In genomic region chr10:12625393-12626023, GRCh38 we compare ENCODE assay signal across 19 cellular contexts.
DNase-seq lines count a peak whose midpoint lies in the region; ATAC-seq, FAIRE-seq and TF ChIP-seq lines count a peak whose summit lies in the region.
"Had no signal": no experiment of that assay in that cellular context is flagged by ENCODE, and none has a peak within 500 bp of the region (broad histone marks: within the 10 kb centered on the region; RNA-seq: fewer than 3 reads in every experiment).

No MANE protein-coding gene starts in this region.

- DNase-seq in activated CD8-positive, alpha-beta memory T cell treated with anti-CD3 and anti-CD28 coated beads, Interleukin-2, amount 10 ng/mL, durations not matched to agents 7 days and 5 days, result peak; percentile 23
- DNase-seq in activated CD8-positive, alpha-beta memory T cell treated with anti-CD3 and anti-CD28 coated beads, Interleukin-2, amount 50 U/mL, for 48 hours, result no peak
- DNase-seq in astrocyte (ENCODE audit: low read depth), result no peak
- no peak for DNase-seq in progenitor cell of endocrine pancreas (ENCODE audit: low spot score, unreplicated experiment)
- no peak for DNase-seq in DMS79 (lab: John Stamatoyannopoulos, UW)
- DNase-seq: 8988T; CD4-positive, alpha-beta memory T cell; DMS153; DMS79 treated with DMSO at 0.1 percent for 48 hours; GF-D8; GOT3; H7; HFFc6 had no signal

- no peak overlapping the region for H3K4me3 Mint-ChIP-seq in activated CD8-positive, alpha-beta memory T cell treated with anti-CD3 and anti-CD28 coated beads, Interleukin-2, amount 10 ng/mL, durations not matched to agents 7 days and 5 days
- no peak overlapping the region for H3K4me3 Mint-ChIP-seq in astrocyte (ENCODE audit: unreplicated experiment)
- H3K4me3 Mint-ChIP-seq in progenitor cell of endocrine pancreas (ENCODE audit: low read depth), result no peak overlapping the region
- H3K4me3 Mint-ChIP-seq: CD14-positive monocyte; CD4-positive, alpha-beta memory T cell; HFFc6 had no signal

- ATAC-seq in activated CD8-positive, alpha-beta memory T cell treated with anti-CD3 and anti-CD28 coated beads, Interleukin-2, amount 10 ng/mL, durations not matched to agents 7 days and 5 days, result no peak
- ATAC-seq in GM21723 (IDR thresholded peaks at IDR 0.05; ENCODE audit: unreplicated experiment), result no peak
- ATAC-seq: HCT116, HepG2 had no signal

- H4K20me1 ChIP-seq in astrocyte (ENCODE audit: insufficient read depth, low read length) (peaks cover 20% of the 10 kb centered on the region), neural cell (ENCODE audit: insufficient read depth) (no peaks in the 10 kb centered on the region)
- H4K20me1 ChIP-seq: BLaER1 had no signal

- no peak overlapping the region for H3K27ac ChIP-seq in astrocyte (ENCODE audit: low read depth, low read length)
- no peak overlapping the region for H3K27ac ChIP-seq in neural cell (ENCODE audit: low read length)
- H3K27ac ChIP-seq: BLaER1 had no signal

- peaks cover 8% of the 10 kb centered on the region for H3K4me1 Mint-ChIP-seq in activated CD8-positive, alpha-beta memory T cell treated with anti-CD3 and anti-CD28 coated beads, Interleukin-2, amount 10 ng/mL, durations not matched to agents 7 days and 5 days
- H3K4me1 Mint-ChIP-seq in astrocyte (ENCODE audit: low read depth, unreplicated experiment) (peaks cover 8% of the 10 kb centered on the region), progenitor cell of endocrine pancreas (ENCODE audit: low read depth) (peaks cover 8% of the 10 kb centered on the region)
- H3K4me1 Mint-ChIP-seq: CD14-positive monocyte had no signal

- TF ChIP-seq CTCF in astrocyte (IDR thresholded peaks at IDR 0.05; ENCODE audit: insufficient read depth, low read depth, low read length) (no peak), neural cell (IDR thresholded peaks at IDR 0.05; ENCODE audit: poor library complexity, severe bottlenecking) (no peak), progenitor cell of endocrine pancreas (IDR thresholded peaks at IDR 0.05; ENCODE audit: unreplicated experiment) (no peak)

- no peaks in the 10 kb centered on the region for H3F3A ChIP-seq in neural cell (ENCODE audit: insufficient read depth, low read length, poor library complexity, severe bottlenecking)

- H3K9me3 Mint-ChIP-seq in activated CD8-positive, alpha-beta memory T cell treated with anti-CD3 and anti-CD28 coated beads, Interleukin-2, amount 10 ng/mL, durations not matched to agents 7 days and 5 days (ENCODE audit: low read depth), result no peaks in the 10 kb centered on the region
- H3K9me3 Mint-ChIP-seq in astrocyte (ENCODE audit: unreplicated experiment) (peaks cover 5% of the 10 kb centered on the region), progenitor cell of endocrine pancreas (ENCODE audit: low read depth) (no peaks in the 10 kb centered on the region)
- H3K9me3 Mint-ChIP-seq: HFFc6 had no signal

- peaks cover 2% of the 10 kb centered on the region for H3K36me3 Mint-ChIP-seq in activated CD8-positive, alpha-beta memory T cell treated with anti-CD3 and anti-CD28 coated beads, Interleukin-2, amount 10 ng/mL, durations not matched to agents 7 days and 5 days
- H3K36me3 Mint-ChIP-seq in astrocyte (ENCODE audit: low read depth, unreplicated experiment) (no peaks in the 10 kb centered on the region), progenitor cell of endocrine pancreas (ENCODE audit: insufficient read depth) (no peaks in the 10 kb centered on the region)
- H3K36me3 Mint-ChIP-seq: CD14-positive monocyte had no signal

- peak; percentile 56 for TF ChIP-seq EP300 in neural cell (conservative IDR thresholded peaks at IDR 0.05; ENCODE audit: poor library complexity, severe bottlenecking)

- H3K79me2 ChIP-seq in astrocyte (ENCODE audit: insufficient read depth, low read length), result peaks cover 8% of the 10 kb centered on the region
- H3K79me2 ChIP-seq in neural cell (replicated peaks; ENCODE audit: insufficient read depth, low read length), result no peaks in the 10 kb centered on the region

- CTCF ChIA-PET in activated CD8-positive, alpha-beta memory T cell treated with anti-CD3 and anti-CD28 coated beads, Interleukin-2, amount 10 ng/mL, durations not matched to agents 7 days and 5 days (lab: Charles Lee), result no interaction called here

- FAIRE-seq in astrocyte (lab: Jason Lieb, UNC), result no peak
- FAIRE-seq: HepG2 had no signal

- no peak overlapping the region for H3K27ac Mint-ChIP-seq in activated CD8-positive, alpha-beta memory T cell treated with anti-CD3 and anti-CD28 coated beads, Interleukin-2, amount 10 ng/mL, durations not matched to agents 7 days and 5 days
- H3K27ac Mint-ChIP-seq in astrocyte (ENCODE audit: unreplicated experiment) (peak overlapping the region; percentile 45), progenitor cell of endocrine pancreas (peak overlapping the region; percentile 61)
- H3K27ac Mint-ChIP-seq: CD14-positive monocyte, HFFc6 had no signal

- H3K4me3 ChIP-seq in astrocyte (ENCODE audit: insufficient read depth, low read depth, low read length) (no peak overlapping the region), neural cell (ENCODE audit: low read length) (no peak overlapping the region)
- H3K4me3 ChIP-seq: BLaER1 had no signal

- no peaks in the 10 kb centered on the region for H3K27me3 Mint-ChIP-seq in activated CD8-positive, alpha-beta memory T cell treated with anti-CD3 and anti-CD28 coated beads, Interleukin-2, amount 10 ng/mL, durations not matched to agents 7 days and 5 days
- H3K27me3 Mint-ChIP-seq in astrocyte (ENCODE audit: low read depth, unreplicated experiment) (peaks cover 7% of the 10 kb centered on the region), progenitor cell of endocrine pancreas (no peaks in the 10 kb centered on the region)
- H3K27me3 Mint-ChIP-seq: CD4-positive, alpha-beta memory T cell had no signal

- H3K36me3 ChIP-seq in astrocyte (ENCODE audit: insufficient read depth, low read length) (no peaks in the 10 kb centered on the region), neural cell (ENCODE audit: insufficient read depth, low read length) (no peaks in the 10 kb centered on the region)
- H3K36me3 ChIP-seq: BLaER1 had no signal

- no peaks in the 10 kb centered on the region for H3K9me2 ChIP-seq in neural cell (ENCODE audit: insufficient read depth, low read length)

- no peak for TF ChIP-seq RAD21 in neural cell (conservative IDR thresholded peaks at IDR 0.05)

- H3K4me1 ChIP-seq in astrocyte (ENCODE audit: insufficient read depth, low read length), result no peaks in the 10 kb centered on the region

- H3K9ac ChIP-seq in astrocyte (ENCODE audit: low read length) (no peak overlapping the region), neural cell (ENCODE audit: low read length) (no peak overlapping the region)
- H3K9ac ChIP-seq: BLaER1 had no signal

- H2AFZ ChIP-seq in astrocyte (ENCODE audit: low read depth, low read length) (no peak overlapping the region), neural cell (ENCODE audit: low read depth, low read length) (no peak overlapping the region)

- no peak overlapping the region for H3K4me2 ChIP-seq in astrocyte (ENCODE audit: low read length)
- H3K4me2 ChIP-seq in neural cell (ENCODE audit: low read length), result no peak overlapping the region
- H3K4me2 ChIP-seq: BLaER1 had no signal

- H3K9me3 ChIP-seq in astrocyte (ENCODE audit: insufficient read depth, low read depth, low read length), result no peaks in the 10 kb centered on the region
- no peaks in the 10 kb centered on the region for H3K9me3 ChIP-seq in neural cell (ENCODE audit: low read length)

- H3K27me3 ChIP-seq in astrocyte (ENCODE audit: insufficient read depth, low read length), result no peaks in the 10 kb centered on the region
- H3K27me3 ChIP-seq in neural cell (ENCODE audit: insufficient read depth, low read depth, low read length), result no peaks in the 10 kb centered on the region
- H3K27me3 ChIP-seq: BLaER1 had no signal

TF ChIP-seq in neural cell, 6 proteins besides CTCF, POLR2A, EP300 and RAD21:
- TF ChIP-seq POLR2AphosphoS5 (IDR thresholded peaks at IDR 0.05), result peak; percentile 58
- TF ChIP-seq REST (IDR thresholded peaks at IDR 0.05; ENCODE audit: borderline replicate concordance), result no peak
- TF ChIP-seq SMC3 (conservative IDR thresholded peaks at IDR 0.05; ENCODE audit: poor library complexity), result peak; percentile 14
- no peak for TF ChIP-seq EZH2 (IDR thresholded peaks at IDR 0.05; ENCODE audit: borderline replicate concordance, insufficient read depth, low read length, poor library complexity, severe bottlenecking)
- no peak for TF ChIP-seq TAF1 (IDR thresholded peaks at IDR 0.05; ENCODE audit: low read depth)
- no peak for TF ChIP-seq MXI1 (conservative IDR thresholded peaks at IDR 0.05; ENCODE audit: poor library complexity, severe bottlenecking)
